In the genomic region with DNA sequence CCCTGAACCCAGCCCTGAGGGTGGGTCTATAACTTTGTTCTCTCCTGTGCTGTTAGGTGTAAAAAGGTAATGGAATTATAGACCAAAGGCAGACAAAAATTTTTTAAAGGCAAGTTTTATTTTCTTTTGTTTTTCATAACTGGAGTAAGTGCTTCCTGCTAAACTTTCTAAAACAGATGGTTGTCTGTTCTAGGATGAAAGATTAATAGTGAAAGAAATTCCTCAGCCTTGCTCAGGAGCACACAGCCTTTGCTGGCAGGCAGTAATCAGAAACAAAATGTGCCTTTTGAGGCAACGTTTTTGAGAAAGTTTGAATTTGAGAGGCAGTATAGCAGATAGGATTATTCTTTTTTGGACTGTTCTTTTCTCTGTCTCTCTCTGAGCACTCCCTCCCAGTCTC, we compare ENCODE assay signal across 21 cellular contexts.
A peak's percentile ranks its signal among the peaks of the same experiment; 100 is the strongest.
DNase-seq lines count a peak whose midpoint lies in the region; ATAC-seq and TF ChIP-seq lines count a peak whose summit lies in the region.
"Had no signal": no experiment of that assay in that cellular context is flagged by ENCODE, and none has a peak within 500 bp of the region (broad histone marks: within the 10 kb centered on the region; RNA-seq: fewer than 3 reads in every experiment).

No MANE protein-coding gene starts in this region.

- H3K27ac Mint-ChIP-seq in GM23338, result peak overlapping the region; percentile 58; the same call in 1 of the 2 replicates
- H3K27ac Mint-ChIP-seq: IgD-negative memory B cell had no signal

- H2AFZ ChIP-seq in GM23338 (peak overlapping the region; percentile 60; the same call in 1 of the 2 replicates), SK-N-SH (ENCODE audit: low read depth) (peak overlapping the region; percentile 50; the same call in 1 of the 2 replicates), smooth muscle cell (ENCODE audit: low read depth) (peak overlapping the region; percentile 31)

- H3K27me3 Mint-ChIP-seq in GM23338 (ENCODE audit: insufficient read depth, low read depth, poor library complexity), result no peaks in the 10 kb centered on the region
- H3K27me3 Mint-ChIP-seq: IgD-negative memory B cell had no signal

- 0% methylated on average over 1 of the region's 1 CpG for WGBS in SK-N-SH (ENCODE audit: low lambda C conversion rate)
- WGBS in smooth muscle cell (ENCODE audit: low lambda C conversion rate), result 32% methylated on average over 1 of the region's 1 CpG

- peaks cover 6% of the 10 kb centered on the region; the same call in 2 of the 3 replicates for H3K36me3 Mint-ChIP-seq in GM23338 (ENCODE audit: low read depth)
- H3K36me3 Mint-ChIP-seq: IgD-negative memory B cell had no signal

- CTCF ChIA-PET in SK-N-SH (lab: Yijun Ruan, JAX), result no interaction called here

- H3K4me2 ChIP-seq in GM23338, result peak overlapping the region; percentile 62
- no peak overlapping the region for H3K4me2 ChIP-seq in SK-N-SH
- no peak overlapping the region for H3K4me2 ChIP-seq in smooth muscle cell

- H3K9ac ChIP-seq in SK-N-SH (no peak overlapping the region), smooth muscle cell (ENCODE audit: low read depth) (no peak overlapping the region)

- H3F3A ChIP-seq in GM23338 (replicated peaks; ENCODE audit: low read depth) (no peaks in the 10 kb centered on the region), SK-N-SH (replicated peaks; ENCODE audit: insufficient read depth) (peaks cover 10% of the 10 kb centered on the region), smooth muscle cell (ENCODE audit: low read depth) (no peaks in the 10 kb centered on the region)

- peaks cover 5% of the 10 kb centered on the region; the same call in 2 of the 3 replicates for H3K9me3 Mint-ChIP-seq in GM23338

- ATAC-seq in GM23338, result no peak
- ATAC-seq: HCT116, PC-3 had no signal

- TF ChIP-seq EP300 in SK-N-SH (IDR thresholded peaks at IDR 0.05; ENCODE audit: borderline replicate concordance in 1 of 2, low read depth in 1 of 2, low read length in 1 of 2), result no peak

- no peaks in the 10 kb centered on the region for H3K9me2 ChIP-seq in GM23338 (ENCODE audit: insufficient read depth)
- no peaks in the 10 kb centered on the region for H3K9me2 ChIP-seq in SK-N-SH

- H3K79me2 ChIP-seq in GM23338 (replicated peaks; ENCODE audit: insufficient read depth) (no peaks in the 10 kb centered on the region), SK-N-SH (ENCODE audit: insufficient read depth) (no peaks in the 10 kb centered on the region), smooth muscle cell (ENCODE audit: low read depth) (no peaks in the 10 kb centered on the region)

- POLR2A ChIA-PET in SK-N-SH (lab: Yijun Ruan, JAX), result no interaction called here

- H3K27me3 ChIP-seq in GM23338 (ENCODE audit: insufficient read depth) (no peaks in the 10 kb centered on the region), SK-N-SH (ENCODE audit: insufficient read depth) (no peaks in the 10 kb centered on the region), smooth muscle cell (ENCODE audit: low read depth) (no peaks in the 10 kb centered on the region)

- H3K4me3 Mint-ChIP-seq in GM23338, result no peak overlapping the region
- H3K4me3 Mint-ChIP-seq: IgD-negative memory B cell had no signal

- H3K36me3 ChIP-seq in GM23338 (ENCODE audit: insufficient read depth) (no peaks in the 10 kb centered on the region), SK-N-SH (replicated peaks in 1 of 2; ENCODE audit: control insufficient read depth in 1 of 2, insufficient read depth in 2 of 2, low read length in 1 of 2) (no peaks in the 10 kb centered on the region), smooth muscle cell (ENCODE audit: low read depth) (no peaks in the 10 kb centered on the region)

- DNase-seq in GM23338 (ENCODE audit: low spot score), result no peak
- no peak for DNase-seq in SK-N-SH
- DNase-seq in fibroblast of the aortic adventitia (ENCODE audit: low read depth), result peak; percentile 13
- no peak for DNase-seq in smooth muscle cell (lab: John Stamatoyannopoulos, UW; ENCODE audit: unreplicated experiment)
- no peak for DNase-seq in HCEC 1CT
- no peak for DNase-seq in NCI-H1694 treated with DMSO at 0.1 percent for 48 hours (lab: John Stamatoyannopoulos, UW)
- no peak for DNase-seq in glomerular visceral epithelial cell (ENCODE audit: extremely low spot score)
- DNase-seq: ACHN, AML-193, GDM1, NCI-H1105 treated with DMSO at 0.1 percent for 48 hours, NCI-H187, NCI-H2107, NCI-H2227 treated with DMSO at 0.1 percent for 48 hours, NCI-H510A treated with DMSO at 0.1 percent for 48 hours, NCI-H774, PC-3, SW 1271 had no signal

- H4K20me1 ChIP-seq in GM23338 (replicated peaks; ENCODE audit: insufficient read depth), result no peaks in the 10 kb centered on the region
- no peaks in the 10 kb centered on the region for H4K20me1 ChIP-seq in SK-N-SH (ENCODE audit: insufficient read depth)
- no peaks in the 10 kb centered on the region for H4K20me1 ChIP-seq in smooth muscle cell (ENCODE audit: low read depth)

- H3K27ac ChIP-seq in GM23338 (ENCODE audit: low read depth) (no peak overlapping the region), SK-N-SH (ENCODE audit: low read depth in 2 of 2, low read length in 1 of 2) (peak overlapping the region; percentile 16 to 58; a peak in 2 of 4 replicates), smooth muscle cell (ENCODE audit: low read depth) (no peak overlapping the region)
- H3K27ac ChIP-seq: C4-2B had no signal

- H3K4me3 ChIP-seq in GM23338, result no peak overlapping the region
- no peak overlapping the region for H3K4me3 ChIP-seq in SK-N-SH (ENCODE audit: low read depth in 2 of 2, low read length in 1 of 2)
- H3K4me3 ChIP-seq in fibroblast of the aortic adventitia (ENCODE audit: low read depth, low read length), result no peak overlapping the region
- H3K4me3 ChIP-seq in smooth muscle cell, result no peak overlapping the region

- TF ChIP-seq RAD21 in SK-N-SH (IDR thresholded peaks at IDR 0.05; ENCODE audit: low read length), result no peak

- H3K9me3 ChIP-seq in SK-N-SH (no peaks in the 10 kb centered on the region), smooth muscle cell (replicated peaks; ENCODE audit: low read depth) (no peaks in the 10 kb centered on the region)

- peaks cover 20% of the 10 kb centered on the region for H3K4me1 ChIP-seq in GM23338 (ENCODE audit: insufficient read depth)
- no peaks in the 10 kb centered on the region; a peak in 1 of 4 replicates for H3K4me1 ChIP-seq in SK-N-SH (ENCODE audit: control insufficient read depth in 1 of 2, insufficient read depth in 2 of 2, low read depth in 1 of 2, low read length in 1 of 2)
- H3K4me1 ChIP-seq in smooth muscle cell (ENCODE audit: low read depth), result no peaks in the 10 kb centered on the region

- H3K4me1 Mint-ChIP-seq in GM23338, result peaks cover 16% of the 10 kb centered on the region
- H3K4me1 Mint-ChIP-seq: IgD-negative memory B cell had no signal

- TF ChIP-seq CTCF in GM23338 (conservative IDR thresholded peaks at IDR 0.05; ENCODE audit: low read depth in 2 of 2), result no peak
- no peak for TF ChIP-seq CTCF in SK-N-SH (IDR thresholded peaks at IDR 0.05)
- no peak for TF ChIP-seq CTCF in fibroblast of the aortic adventitia (IDR thresholded peaks at IDR 0.05; ENCODE audit: insufficient read depth, low read length)
- TF ChIP-seq CTCF in smooth muscle cell (IDR thresholded peaks at IDR 0.05; ENCODE audit: borderline replicate concordance, insufficient read depth, poor library complexity, severe bottlenecking), result no peak

TF ChIP-seq in GM23338, 12 proteins besides CTCF, POLR2A, EP300 and RAD21 (continues in another document):
- TF ChIP-seq JUNB (IDR thresholded peaks at IDR 0.05; ENCODE audit: unreplicated experiment), result no peak
- TF ChIP-seq EZH2 (IDR thresholded peaks at IDR 0.05; ENCODE audit: low read depth, unreplicated experiment), result no peak

TF ChIP-seq in SK-N-SH, 30 proteins besides CTCF, POLR2A, EP300 and RAD21:
- TF ChIP-seq RFX5 (IDR thresholded peaks at IDR 0.05; ENCODE audit: low read length), result no peak
- TF ChIP-seq, protein P1, sequence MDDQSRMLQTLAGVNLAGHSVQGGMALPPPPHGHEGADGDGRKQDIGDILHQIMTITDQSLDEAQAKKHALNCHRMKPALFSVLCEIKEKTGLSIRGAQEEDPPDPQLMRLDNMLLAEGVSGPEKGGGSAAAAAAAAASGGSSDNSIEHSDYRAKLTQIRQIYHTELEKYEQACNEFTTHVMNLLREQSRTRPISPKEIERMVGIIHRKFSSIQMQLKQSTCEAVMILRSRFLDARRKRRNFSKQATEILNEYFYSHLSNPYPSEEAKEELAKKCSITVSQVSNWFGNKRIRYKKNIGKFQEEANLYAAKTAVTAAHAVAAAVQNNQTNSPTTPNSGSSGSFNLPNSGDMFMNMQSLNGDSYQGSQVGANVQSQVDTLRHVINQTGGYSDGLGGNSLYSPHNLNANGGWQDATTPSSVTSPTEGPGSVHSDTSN (IDR thresholded peaks at IDR 0.05), result peak; percentile 58

Comparison
In these comparisons a context has a peak if more than half of its experiments do, and no peak if none do; other contexts are left out.
1. H3K27ac ChIP-seq: peak in SK-N-SH (2 of 2); none in GM23338 (single experiment) and smooth muscle cell (single experiment).
2. Peak in every context shown above with its lines, with median percentiles within 50 percentile points of each other: H2AFZ ChIP-seq.